In genomic region chr14:77186911-77187648, GRCh38 we compare ENCODE assay signal across 13 cellular contexts. TPM values are rescaled to one million over a fixed set of nuclear protein-coding genes. Genes with fewer than 3 reads are reported as not detected.
A peak's percentile ranks its signal among the peaks of the same experiment; 100 is the strongest.
DNase-seq lines count a peak whose midpoint lies in the region; ATAC-seq, FAIRE-seq and TF ChIP-seq lines count a peak whose summit lies in the region.
"Had no signal": no experiment of that assay in that cellular context is flagged by ENCODE, and none has a peak within 500 bp of the region (broad histone marks: within the 10 kb centered on the region; RNA-seq: fewer than 3 reads in every experiment).

No MANE protein-coding gene starts in this region.

- no peak for TF ChIP-seq CTCF in AG10803 (conservative IDR thresholded peaks at IDR 0.05; ENCODE audit: low read length)
- no peak for TF ChIP-seq CTCF in SK-N-SH (IDR thresholded peaks at IDR 0.05)
- no peak for TF ChIP-seq CTCF in keratinocyte (optimal IDR thresholded peaks at IDR 0.05 in 1 of 3, IDR thresholded peaks at IDR 0.05 in 1 of 3, conservative IDR thresholded peaks at IDR 0.05 in 1 of 3; ENCODE audit: extremely low read depth in 1 of 3, insufficient read depth in 2 of 3, low read length in 3 of 3)
- TF ChIP-seq CTCF in GM10266 (IDR thresholded peaks at IDR 0.05; ENCODE audit: control insufficient read depth, insufficient read depth, low read depth, missing control alignments): no peak
- TF ChIP-seq CTCF in mesothelial cell of epicardium (IDR thresholded peaks at IDR 0.05; ENCODE audit: unreplicated experiment): no peak

- TF ChIP-seq RAD21 in SK-N-SH (IDR thresholded peaks at IDR 0.05; ENCODE audit: low read length): no peak

- H3K36me3 ChIP-seq in SK-N-SH (replicated peaks in 1 of 2; ENCODE audit: control insufficient read depth in 1 of 2, insufficient read depth in 2 of 2, low read length in 1 of 2) (no peaks in the 10 kb centered on the region), keratinocyte (ENCODE audit: control insufficient read depth in 2 of 2, extremely low read depth in 1 of 2, insufficient read depth in 2 of 2, low read length in 2 of 2) (no peaks in the 10 kb centered on the region)

- no peak overlapping the region for H3K4me2 ChIP-seq in SK-N-SH
- H3K4me2 ChIP-seq in keratinocyte (ENCODE audit: control insufficient read depth, extremely low read depth, insufficient read depth, low read depth, low read length): no peak overlapping the region

- H4K20me1 ChIP-seq in SK-N-SH (ENCODE audit: insufficient read depth) (no peaks in the 10 kb centered on the region), keratinocyte (ENCODE audit: control insufficient read depth, extremely low read depth, insufficient read depth, low read length) (no peaks in the 10 kb centered on the region)

- FAIRE-seq in keratinocyte (lab: Jason Lieb, UNC): no peak
- FAIRE-seq: TTC549 had no signal

- ATAC-seq in HG03139 (IDR thresholded peaks at IDR 0.05; ENCODE audit: unreplicated experiment): no peak
- ATAC-seq: naive thymus-derived CD8-positive, alpha-beta T cell had no signal

- CTCF ChIA-PET in SK-N-SH (lab: Yijun Ruan, JAX): no interaction called here

- H3K79me2 ChIP-seq in SK-N-SH (ENCODE audit: insufficient read depth) (no peaks in the 10 kb centered on the region), keratinocyte (ENCODE audit: control insufficient read depth, insufficient read depth, low read length) (no peaks in the 10 kb centered on the region)

- H3K9me2 ChIP-seq in SK-N-SH: no peaks in the 10 kb centered on the region

- peaks cover 40% of the 10 kb centered on the region for H3K27me3 Mint-ChIP-seq in mesothelial cell of epicardium (ENCODE audit: low read depth)

- no peaks in the 10 kb centered on the region for H3K9me3 Mint-ChIP-seq in mesothelial cell of epicardium
- H3K9me3 Mint-ChIP-seq: naive thymus-derived CD8-positive, alpha-beta T cell had no signal

- dilution Hi-C loops in keratinocyte (cut with MboI; ENCODE audit: extremely low pct_ligation_motif_present, low sequenced_read_pairs): no loop called here

- DNase-seq in AG10803 (ENCODE audit: low read depth): peak; percentile 21
- DNase-seq in HPDE6-E6E7 (ENCODE audit: extremely low spot score): peak; percentile 54
- DNase-seq in SK-N-SH: no peak
- DNase-seq in keratinocyte (ENCODE audit: low read depth, low spot score): peak; percentile 13
- DNase-seq in GM10266 (ENCODE audit: extremely low spot score): no peak
- DNase-seq in mesothelial cell of epicardium (ENCODE audit: low spot score in 2 of 2, unreplicated experiment in 2 of 2): no peak
- DNase-seq in NCI-H2171 (lab: John Stamatoyannopoulos, UW): no peak
- DNase-seq: activated naive CD4-positive, alpha-beta T cell treated with anti-CD3 and anti-CD28 coated beads, Interleukin-2, amount 50 U/mL, for 16 hours; naive thymus-derived CD8-positive, alpha-beta T cell; NCI-H1048 had no signal

- 55% methylated on average over 15 of the region's 15 CpGs for WGBS in SK-N-SH (ENCODE audit: low lambda C conversion rate)

- TF ChIP-seq EP300 in SK-N-SH (IDR thresholded peaks at IDR 0.05; ENCODE audit: borderline replicate concordance in 1 of 2, low read depth in 1 of 2, low read length in 1 of 2): no peak

- H3K9me3 ChIP-seq in SK-N-SH (no peaks in the 10 kb centered on the region), keratinocyte (ENCODE audit: control insufficient read depth, low read depth, low read length) (no peaks in the 10 kb centered on the region)

- H3K4me1 Mint-ChIP-seq in mesothelial cell of epicardium: peaks cover 4% of the 10 kb centered on the region

- H3K9ac ChIP-seq in SK-N-SH (no peak overlapping the region), keratinocyte (ENCODE audit: control insufficient read depth, extremely low read depth, insufficient read depth, low read length) (no peak overlapping the region)

- no peak overlapping the region for H3K27ac Mint-ChIP-seq in mesothelial cell of epicardium

- H3K4me3 ChIP-seq in AG10803 (ENCODE audit: low read length) (no peak overlapping the region), SK-N-SH (ENCODE audit: low read depth in 2 of 2, low read length in 1 of 2) (no peak overlapping the region), keratinocyte (ENCODE audit: control insufficient read depth in 2 of 3, extremely low read depth in 1 of 3, insufficient read depth in 2 of 3, low read depth in 1 of 3, low read length in 3 of 3) (no peak overlapping the region)

- no peaks in the 10 kb centered on the region for H3K9me1 ChIP-seq in keratinocyte (ENCODE audit: control insufficient read depth, extremely low read depth, insufficient read depth, low read length)

- no peaks in the 10 kb centered on the region for H3K36me3 Mint-ChIP-seq in mesothelial cell of epicardium
- H3K36me3 Mint-ChIP-seq: naive thymus-derived CD8-positive, alpha-beta T cell had no signal

- H3K27me3 ChIP-seq in SK-N-SH (ENCODE audit: insufficient read depth): peaks cover 8% of the 10 kb centered on the region; the same call in 1 of the 2 replicates
- H3K27me3 ChIP-seq in keratinocyte (ENCODE audit: control insufficient read depth, extremely low read depth, insufficient read depth, low read length): peaks cover 4% of the 10 kb centered on the region

- H2AFZ ChIP-seq in SK-N-SH (ENCODE audit: low read depth) (no peak overlapping the region), keratinocyte (ENCODE audit: control insufficient read depth, low read length) (no peak overlapping the region)

- POLR2A ChIA-PET in SK-N-SH (lab: Yijun Ruan, JAX): no interaction called here

- H3F3A ChIP-seq in SK-N-SH (replicated peaks; ENCODE audit: insufficient read depth): no peaks in the 10 kb centered on the region

- no peak overlapping the region for H3K27ac ChIP-seq in SK-N-SH (ENCODE audit: low read depth in 2 of 2, low read length in 1 of 2)
- no peak overlapping the region for H3K27ac ChIP-seq in keratinocyte (ENCODE audit: control insufficient read depth, insufficient read depth, low read length)
- H3K27ac ChIP-seq: C4-2B had no signal

- H3K4me1 ChIP-seq in SK-N-SH (ENCODE audit: control insufficient read depth in 1 of 2, insufficient read depth in 2 of 2, low read depth in 1 of 2, low read length in 1 of 2) (peaks cover 0 to 9% of the 10 kb centered on the region in 2 experiments; a peak in 1 of 4 replicates), keratinocyte (ENCODE audit: control insufficient read depth, extremely low read depth, insufficient read depth, low read length) (peaks cover 11% of the 10 kb centered on the region)

- no peak overlapping the region for H3K4me3 Mint-ChIP-seq in mesothelial cell of epicardium
- H3K4me3 Mint-ChIP-seq: naive thymus-derived CD8-positive, alpha-beta T cell had no signal

TF ChIP-seq in SK-N-SH, 30 proteins besides CTCF, POLR2A, EP300 and RAD21 (continues in another document):
- TF ChIP-seq YY1 (IDR thresholded peaks at IDR 0.05; ENCODE audit: low read depth) (no peak), FOSL2 (IDR thresholded peaks at IDR 0.05; ENCODE audit: borderline replicate concordance, low read depth) (no peak), MEF2A (IDR thresholded peaks at IDR 0.05; ENCODE audit: borderline replicate concordance, low read depth) (no peak), TCF12 (IDR thresholded peaks at IDR 0.05) (peak; percentile 31; the same call in 1 of the 2 replicates), RCOR1 (IDR thresholded peaks at IDR 0.05; ENCODE audit: low read length) (no peak), USF2 (IDR thresholded peaks at IDR 0.05; ENCODE audit: borderline replicate concordance, low read depth, low read length) (no peak), RFX5 (IDR thresholded peaks at IDR 0.05; ENCODE audit: low read length) (no peak), MAX (IDR thresholded peaks at IDR 0.05; ENCODE audit: low read depth) (no peak)

RNA-seq across cellular contexts. Expression of gene TMEM63C, which starts 5.5 kb away (rescaled TPM):
- polyA plus RNA-seq in SK-N-SH (2012; rRNA removed): 0.25 and 0.52 TPM in 2 replicates
- 0.31 and 0.37 TPM in 2 replicates for polyA plus RNA-seq in SK-N-SH (2012; cell fraction: cytosol; rRNA removed)
- 0.40 and 0.77 TPM in 2 replicates for polyA plus RNA-seq in SK-N-SH (2012; cell fraction: nucleus; rRNA removed)
- 0.61 to 1.5 TPM (median 0.66 TPM) in 3 replicates for polyA plus RNA-seq in keratinocyte
- 13.9 TPM for polyA plus RNA-seq in keratinocyte (2011; ENCODE audit: low read depth)
- 0.38 and 0.95 TPM in 2 replicates for polyA plus RNA-seq in keratinocyte (2011; cell fraction: cytosol; rRNA removed)
- 2.9 and 3.2 TPM in 2 replicates for polyA plus RNA-seq in keratinocyte (2011; cell fraction: nucleus; rRNA removed)
- polyA plus RNA-seq in keratinocyte (2012; ENCODE audit: low replicate concordance): 1.0 and 3.5 TPM in 2 replicates
- 1.3 to 4.1 TPM (median 1.7 TPM) in 3 replicates for polyA minus RNA-seq in keratinocyte
- polyA minus RNA-seq in keratinocyte (2011; cell fraction: cytosol; rRNA and poly(A)+ RNA removed): 1.3 TPM
- 5.0 and 5.3 TPM in 2 replicates for polyA minus RNA-seq in keratinocyte (2011; cell fraction: nucleus; rRNA and poly(A)+ RNA removed)
- 6.2 to 7.7 TPM (median 7.0 TPM) in 3 replicates for total RNA-seq in mesothelial cell of epicardium

RNA-seq across cellular contexts. Expression of gene ZDHHC22, which starts 45.5 kb away (rescaled TPM):
- polyA plus RNA-seq in SK-N-SH (2012; rRNA removed): 0.03 TPM in 1 of 2 replicates, not detected in the other
- 0.05 and 0.07 TPM in 2 replicates for polyA plus RNA-seq in SK-N-SH (2012; cell fraction: cytosol; rRNA removed)
- polyA plus RNA-seq in SK-N-SH (2012; cell fraction: nucleus; rRNA removed): not detected in 2 replicates
- not detected in 3 replicates for polyA plus RNA-seq in keratinocyte
- not detected for polyA plus RNA-seq in keratinocyte (2011; ENCODE audit: low read depth)
- polyA plus RNA-seq in keratinocyte (2011; cell fraction: cytosol; rRNA removed): not detected in 2 replicates
- not detected in 2 replicates for polyA plus RNA-seq in keratinocyte (2011; cell fraction: nucleus; rRNA removed)
- not detected in 2 replicates for polyA plus RNA-seq in keratinocyte (2012; ENCODE audit: low replicate concordance)
- polyA minus RNA-seq in keratinocyte: not detected in 3 replicates
- polyA minus RNA-seq in keratinocyte (2011; cell fraction: cytosol; rRNA and poly(A)+ RNA removed): not detected
- not detected in 2 replicates for polyA minus RNA-seq in keratinocyte (2011; cell fraction: nucleus; rRNA and poly(A)+ RNA removed)
- not detected in 3 replicates for total RNA-seq in mesothelial cell of epicardium
- total RNA-seq: naive thymus-derived CD8-positive, alpha-beta T cell had no signal
- polyA plus RNA-seq: naive thymus-derived CD8-positive, alpha-beta T cell had no signal

Comparison
In these comparisons a context has a peak if more than half of its experiments do, and no peak if none do; other contexts are left out.
1. DNase-seq: peak in AG10803 (single experiment), HPDE6-E6E7 (single experiment) and keratinocyte (single experiment); none in SK-N-SH (single experiment), GM10266 (single experiment), mesothelial cell of epicardium (0 of 2) and NCI-H2171 (single experiment).